1 cellular context compared by ENCODE assay signal in genomic region chr1:228158151-228158571, GRCh38.
TF ChIP-seq lines count a peak whose summit lies in the region.

No MANE protein-coding gene starts in this region.

TF ChIP-seq in HepG2, 621 proteins besides CTCF, POLR2A, EP300 and RAD21:
- TF ChIP-seq RFXANK (CRISPR knock-in tag; IDR thresholded peaks at IDR 0.05) (no peak), NFKBIZ (CRISPR knock-in tag; IDR thresholded peaks at IDR 0.05) (no peak), HCFC1 (IDR thresholded peaks at IDR 0.05; ENCODE audit: low read depth, low read length) (no peak), HES4 (CRISPR knock-in tag; IDR thresholded peaks at IDR 0.05; ENCODE audit: borderline replicate concordance) (no peak), MAZ (IDR thresholded peaks at IDR 0.05; ENCODE audit: borderline replicate concordance, low read depth, low read length) (no peak), MAZ (CRISPR knock-in tag; IDR thresholded peaks at IDR 0.05; ENCODE audit: low read depth) (no peak), PRDM15 (CRISPR knock-in tag; IDR thresholded peaks at IDR 0.05) (no peak), ZSCAN9 (CRISPR knock-in tag; IDR thresholded peaks at IDR 0.05; ENCODE audit: borderline replicate concordance) (no peak), ZNF407 (CRISPR knock-in tag; IDR thresholded peaks at IDR 0.05; ENCODE audit: not compliant biosample characterization) (no peak), ZNF3 (CRISPR knock-in tag; IDR thresholded peaks at IDR 0.05) (no peak), TFAP4 (IDR thresholded peaks at IDR 0.05; ENCODE audit: borderline replicate concordance, low read depth) (no peak), FOSL1 (CRISPR knock-in tag; IDR thresholded peaks at IDR 0.05; ENCODE audit: borderline replicate concordance) (no peak), RFXAP (CRISPR knock-in tag; IDR thresholded peaks at IDR 0.05; ENCODE audit: borderline replicate concordance) (no peak)
